Comparison of ENCODE assay signal across 10 cellular contexts in genomic region chr10:29618341-29619171, GRCh38. TPM values are rescaled to one million over a fixed set of nuclear protein-coding genes. Genes with fewer than 3 reads are reported as not detected.
DNase-seq lines count a peak whose midpoint lies in the region; ATAC-seq and TF ChIP-seq lines count a peak whose summit lies in the region.
"Had no signal": no experiment of that assay in that cellular context is flagged by ENCODE, and none has a peak within 500 bp of the region (broad histone marks: within the 10 kb centered on the region; RNA-seq: fewer than 3 reads in every experiment).

No MANE protein-coding gene starts in this region.

- H3K27me3 ChIP-seq in neural progenitor cell (no peaks in the 10 kb centered on the region), foreskin keratinocyte (no peaks in the 10 kb centered on the region), dorsolateral prefrontal cortex (peaks cover 0 to 5% (median 0%) of the 10 kb centered on the region in 45 donors)

- intact Hi-C loops in dorsolateral prefrontal cortex (cut with DNase I): no loop called here

- H2AFZ ChIP-seq in neural progenitor cell (replicated peaks): no peak overlapping the region

- POLR2A ChIA-PET in RWPE1 (lab: Yijun Ruan, JAX; ENCODE audit: low non-redundant PET): no interaction called here

- H3K9me3 Mint-ChIP-seq in neural progenitor cell: peaks cover 8% of the 10 kb centered on the region
- no peaks in the 10 kb centered on the region for H3K9me3 Mint-ChIP-seq in stimulated activated memory B cell treated with anti-CD40 and anti-IgM and Interleukin-4, amounts not matched to agents 10 μg/mL and 1 μg/mL and 100 μg/mL, for 72 hours

- H3F3A ChIP-seq in neural progenitor cell (ENCODE audit: low read depth): peaks cover 22% of the 10 kb centered on the region

- H3K4me1 ChIP-seq in neural progenitor cell (peaks cover 26% of the 10 kb centered on the region), foreskin keratinocyte (peaks cover 8% of the 10 kb centered on the region)

- H4K20me1 ChIP-seq in neural progenitor cell (ENCODE audit: low read depth): peaks cover 61% of the 10 kb centered on the region

- H3K27ac ChIP-seq in RWPE1: 0 out of 2 replicates have a peak overlapping the region, but pooled peaks have one; percentile 10
- peak overlapping the region; percentile 12 for H3K27ac ChIP-seq in neural progenitor cell
- H3K27ac ChIP-seq in foreskin keratinocyte: no peak overlapping the region
- peak overlapping the region in 2 of 59 donors; percentile 20 to 48 for H3K27ac ChIP-seq in dorsolateral prefrontal cortex

- H3K4me3 ChIP-seq in fibroblast of the aortic adventitia (ENCODE audit: low read depth, low read length): no peak overlapping the region
- H3K4me3 ChIP-seq in neural progenitor cell: no peak overlapping the region
- no peak overlapping the region for H3K4me3 ChIP-seq in dorsolateral prefrontal cortex

- H3K4me3 Mint-ChIP-seq in neural progenitor cell: peak overlapping the region; percentile 66
- no peak overlapping the region for H3K4me3 Mint-ChIP-seq in stimulated activated memory B cell treated with anti-CD40 and anti-IgM and Interleukin-4, amounts not matched to agents 10 μg/mL and 1 μg/mL and 100 μg/mL, for 72 hours

- H3K9me3 ChIP-seq in neural progenitor cell (ENCODE audit: low read depth): no peaks in the 10 kb centered on the region

- peak overlapping the region; percentile 62 for H3K27ac Mint-ChIP-seq in neural progenitor cell
- H3K27ac Mint-ChIP-seq in stimulated activated memory B cell treated with anti-CD40 and anti-IgM and Interleukin-4, amounts not matched to agents 10 μg/mL and 1 μg/mL and 100 μg/mL, for 72 hours: no peak overlapping the region

- CTCF ChIA-PET in RWPE1 (lab: Yijun Ruan, JAX): interaction anchor here (0.6 kb wide), 2 partner anchors 27 to 1055 kb away, joined by 3 to 4 read pairs; no protein-coding TSS in a partner anchor

- H3K4me2 ChIP-seq in neural progenitor cell: peak overlapping the region; percentile 62

- H3K27me3 Mint-ChIP-seq in neural progenitor cell (ENCODE audit: insufficient read depth, low read depth): no peaks in the 10 kb centered on the region
- H3K27me3 Mint-ChIP-seq in stimulated activated memory B cell treated with anti-CD40 and anti-IgM and Interleukin-4, amounts not matched to agents 10 μg/mL and 1 μg/mL and 100 μg/mL, for 72 hours: no peaks in the 10 kb centered on the region

- no peak overlapping the region for H3K9ac ChIP-seq in neural progenitor cell

- no peaks in the 10 kb centered on the region for H3K36me3 ChIP-seq in neural progenitor cell

- H3K79me2 ChIP-seq in neural progenitor cell (ENCODE audit: low read depth): peaks cover 59% of the 10 kb centered on the region

- DNase-seq in Caki2 (ENCODE audit: low read depth) (peak; percentile 84), RWPE1 (ENCODE audit: low spot score) (no peak), fibroblast of the aortic adventitia (ENCODE audit: low read depth) (peak; percentile 45), neural progenitor cell (ENCODE audit: low spot score) (peak; percentile 45), foreskin keratinocyte (no peak), dorsolateral prefrontal cortex (no peak)
- DNase-seq in stimulated activated naive CD4-positive, alpha-beta T cell (lab: John Stamatoyannopoulos, UW): no peak
- DNase-seq: activated CD4-positive, alpha-beta T cell treated with anti-CD3 and anti-CD28 coated beads, Interleukin-2, amount 50 U/mL, for 4 hours; dermis blood vessel endothelial cell had no signal

- TF ChIP-seq CTCF in RWPE1 (conservative IDR thresholded peaks at IDR 0.05; ENCODE audit: low read depth) (no peak), fibroblast of the aortic adventitia (IDR thresholded peaks at IDR 0.05; ENCODE audit: insufficient read depth, low read length) (no peak), neural progenitor cell (IDR thresholded peaks at IDR 0.05) (no peak), foreskin keratinocyte (conservative IDR thresholded peaks at IDR 0.05) (no peak), dorsolateral prefrontal cortex (IDR thresholded peaks at IDR 0.05 in 54 of 56, conservative IDR thresholded peaks at IDR 0.05 in 2 of 56; ENCODE audit: low read depth in 1 of 56, partially characterized antibody in 56 of 56) (no peak)

- in situ Hi-C loops in Caki2 (cut with HindIII; ENCODE audit: low pct_unique_long_range_greater_than_20kb, low sequenced_read_pairs): no loop called here

- H3K36me3 Mint-ChIP-seq in neural progenitor cell: peaks cover 6% of the 10 kb centered on the region
- no peaks in the 10 kb centered on the region for H3K36me3 Mint-ChIP-seq in stimulated activated memory B cell treated with anti-CD40 and anti-IgM and Interleukin-4, amounts not matched to agents 10 μg/mL and 1 μg/mL and 100 μg/mL, for 72 hours

- H3K4me1 Mint-ChIP-seq in neural progenitor cell: peaks cover 42% of the 10 kb centered on the region
- H3K4me1 Mint-ChIP-seq in stimulated activated memory B cell treated with anti-CD40 and anti-IgM and Interleukin-4, amounts not matched to agents 10 μg/mL and 1 μg/mL and 100 μg/mL, for 72 hours: no peaks in the 10 kb centered on the region

- no peak for ATAC-seq in foreskin keratinocyte
- ATAC-seq in stimulated activated memory B cell treated with anti-CD40 and anti-IgM and Interleukin-4, amounts not matched to agents 10 μg/mL and 1 μg/mL and 100 μg/mL, for 72 hours: no peak

RNA-seq across cellular contexts. Expression of gene SVIL, which starts 16.2 kb away (rescaled TPM):
- 59.4 and 65.4 TPM in 2 replicates for total RNA-seq in Caki2 (2014; rRNA removed; shearing (Covaris generic); ENCODE audit: low replicate concordance)
- 97.7 and 309 TPM in 2 replicates for total RNA-seq in fibroblast of the aortic adventitia (ENCODE audit: low replicate concordance)
- total RNA-seq in neural progenitor cell (ENCODE audit: low replicate concordance): 21.6 and 25.1 TPM in 2 replicates
- 26.9 and 27.1 TPM in 2 replicates for total RNA-seq in foreskin keratinocyte
- 4.8 and 4.9 TPM in 2 replicates for polyA plus RNA-seq in foreskin keratinocyte
- total RNA-seq in dorsolateral prefrontal cortex: 10 to 100 TPM in 43 of 120 experiments, 1 to 10 TPM in 77; 2.4 to 33.0 (median 7.8) TPM

Comparison
In these comparisons a context has a peak if more than half of its experiments do, and no peak if none do; other contexts are left out.
1. DNase-seq: peak in Caki2 (single experiment), fibroblast of the aortic adventitia (single experiment) and neural progenitor cell (single experiment); none in RWPE1 (single experiment), stimulated activated naive CD4-positive, alpha-beta T cell (0 of 6), foreskin keratinocyte (0 of 2) and dorsolateral prefrontal cortex (0 of 10).